Comparison of ENCODE assay signal across 1 cellular context in genomic region chr9:34326690-34327089, GRCh38.
A peak's percentile ranks its signal among the peaks of the same experiment; 100 is the strongest.
TF ChIP-seq lines count a peak whose summit lies in the region.

No MANE protein-coding gene starts in this region.

TF ChIP-seq in HEK293, 187 proteins besides CTCF, POLR2A, EP300 and RAD21:
- TF ChIP-seq EGR2 (tag by site-specific recombination; IDR thresholded peaks at IDR 0.05; ENCODE audit: low read depth) (no peak), PRDM1 (tag by site-specific recombination; IDR thresholded peaks at IDR 0.05) (peak; percentile 63)
